In the genomic region with DNA sequence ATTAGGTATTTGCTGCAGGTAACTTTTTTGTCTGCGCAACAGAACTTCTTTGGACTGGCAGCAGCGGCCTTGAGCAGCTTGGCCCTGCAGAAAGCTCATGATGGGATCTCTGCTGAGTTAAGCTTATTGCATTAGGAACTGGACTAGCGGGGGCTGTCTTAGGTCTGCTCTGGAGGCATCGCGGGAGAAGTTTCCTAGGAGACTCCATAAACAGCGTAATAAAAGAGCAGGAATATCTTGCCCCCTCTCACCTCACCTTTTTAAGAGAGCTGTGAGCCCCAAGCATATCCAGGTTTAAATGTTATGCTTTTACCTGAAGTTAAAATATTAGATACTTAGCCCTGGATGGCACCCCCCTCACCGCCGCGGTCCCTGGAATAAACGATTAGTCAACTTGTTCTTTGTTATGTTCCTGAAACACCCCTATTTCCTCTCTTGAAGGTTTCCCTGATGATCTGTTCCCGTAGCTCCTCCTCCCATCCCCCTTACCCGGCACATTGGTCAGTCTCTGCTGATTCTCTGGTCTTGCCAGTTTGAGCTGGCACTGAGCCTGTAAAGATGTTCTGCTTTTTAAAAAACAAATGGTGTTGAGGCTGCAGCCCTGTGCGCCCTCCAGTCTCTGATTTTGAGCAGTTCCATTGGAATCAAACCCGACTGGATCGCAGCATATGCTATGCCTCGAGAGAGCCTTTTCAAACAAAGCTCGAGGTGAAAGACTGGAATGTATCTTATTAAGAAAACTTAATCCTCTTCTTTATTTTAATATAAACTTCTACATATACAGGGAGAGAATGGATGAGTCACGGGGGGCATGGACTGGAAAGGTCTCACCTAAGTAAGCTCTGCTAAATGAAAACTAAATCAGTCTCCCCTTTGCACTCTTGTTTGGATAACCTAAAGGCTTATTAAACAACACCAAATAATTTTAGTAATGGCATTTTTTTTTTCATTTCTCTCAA, we compare ENCODE assay signal across 1 cellular context.
TF ChIP-seq lines count a peak whose summit lies in the region.

No MANE protein-coding gene starts in this region.

TF ChIP-seq in A549, 52 proteins besides CTCF, POLR2A, EP300 and RAD21:
- TF ChIP-seq ZNF302 (CRISPR knock-in tag; IDR thresholded peaks at IDR 0.05) (no peak), FOSL2 (IDR thresholded peaks at IDR 0.05) (no peak), FOSL2 (CRISPR knock-in tag; IDR thresholded peaks at IDR 0.05) (peak; percentile 33; the same call in 1 of the 2 replicates)
TF ChIP-seq in A549: peak in this region for 1.
